Comparison of ENCODE assay signal across 17 cellular contexts in genomic region chr10:101969496-101969895, GRCh38.
DNase-seq lines count a peak whose midpoint lies in the region; ATAC-seq, FAIRE-seq and TF ChIP-seq lines count a peak whose summit lies in the region.
"Had no signal": no experiment of that assay in that cellular context is flagged by ENCODE, and none has a peak within 500 bp of the region (broad histone marks: within the 10 kb centered on the region; RNA-seq: fewer than 3 reads in every experiment).

No MANE protein-coding gene starts in this region.

- H3K4me3 ChIP-seq in GM12878 (0 out of 2 replicates have a peak overlapping the region, but pooled peaks have one; percentile 23), coronary artery (no peak overlapping the region)
- H3K4me3 ChIP-seq: GM23338, left lung had no signal

- TF ChIP-seq CTCF in GM12878 (IDR thresholded peaks at IDR 0.05 in 2 of 3, conservative IDR thresholded peaks at IDR 0.05 in 1 of 3; ENCODE audit: control insufficient read depth in 2 of 3, extremely low read depth in 1 of 3, insufficient read depth in 1 of 3, low read depth in 3 of 3, low read length in 3 of 3) (no peak), coronary artery (IDR thresholded peaks at IDR 0.05) (no peak)

- in situ Hi-C loops in GM12878 (cut with MboI), result no loop called here

- SMC1A ChIA-PET in GM12878 (lab: Charles Lee; ENCODE audit: uncharacterized antibody, unreplicated experiment), result interaction anchor here (0.7 to 12.4 kb wide), 18 partner anchors 9 to 132 kb away, joined by 3 to 298 read pairs (median 8); no protein-coding TSS in a partner anchor

- ATAC-seq in stimulated activated naive CD8-positive, alpha-beta T cell treated with anti-CD3 and anti-CD28 coated beads, Interleukin-15, amount 100 ng/mL, for 72 hours, result no peak
- ATAC-seq in GM12878 (peak; percentile 17), GM18511 (IDR thresholded peaks at IDR 0.05; ENCODE audit: unreplicated experiment) (no peak)
- ATAC-seq: GM23338, left lung, PC-3 had no signal

- H3K9me3 Mint-ChIP-seq in stimulated activated naive CD8-positive, alpha-beta T cell treated with anti-CD3 and anti-CD28 coated beads, Interleukin-15, Interleukin-2, amounts not matched to agents 100 ng/mL and 50 ng/mL, for 24 hours, result no peaks in the 10 kb centered on the region
- no peaks in the 10 kb centered on the region for H3K9me3 Mint-ChIP-seq in stimulated activated naive CD8-positive, alpha-beta T cell treated with anti-CD3 and anti-CD28 coated beads, Interleukin-15, amount 100 ng/mL, for 72 hours
- H3K9me3 Mint-ChIP-seq: GM23338, nephron had no signal

- peaks cover 9% of the 10 kb centered on the region for H3K79me2 ChIP-seq in GM12878 (ENCODE audit: control insufficient read depth, insufficient read depth, low read length)

- CTCF ChIA-PET in GM12878 (lab: Yijun Ruan, JAX), result interaction anchor here (0.6 to 8.3 kb wide), 19 partner anchors 10 to 238 kb away, joined by 3 to 73 read pairs (median 6); no protein-coding TSS in a partner anchor

- DNase-seq in stimulated activated naive CD8-positive, alpha-beta T cell treated with anti-CD3 and anti-CD28 coated beads, Interleukin-15, amount 100 ng/mL, for 72 hours, result no peak
- no peak for DNase-seq in GM12878 (ENCODE audit: low read depth, low spot score)
- DNase-seq in coronary artery (ENCODE audit: low spot score), result no peak
- no peak for DNase-seq in NCI-H2171 treated with DMSO at 0.1 percent for 48 hours (lab: John Stamatoyannopoulos, UW)
- DNase-seq: cerebellar nuclear complex, DMS53, left lung, NCI-H1694 treated with DMSO at 0.1 percent for 48 hours, NCI-H446 treated with DMSO at 0.1 percent for 48 hours, PC-3, SK-N-SH had no signal

- no peak for TF ChIP-seq RAD21 in GM12878 (IDR thresholded peaks at IDR 0.05; ENCODE audit: insufficient read depth, low read depth, low read length)

- H3K27me3 ChIP-seq in GM12878 (replicated peaks in 1 of 2; ENCODE audit: control insufficient read depth in 2 of 2, insufficient read depth in 2 of 2, low read length in 1 of 2), result no peaks in the 10 kb centered on the region
- H3K27me3 ChIP-seq: left lung had no signal

- no peak for TF ChIP-seq EP300 in GM12878 (IDR thresholded peaks at IDR 0.05; ENCODE audit: borderline replicate concordance in 1 of 2, control insufficient read depth in 1 of 2, low read depth in 2 of 2, low read length in 2 of 2)

- peaks cover 86% of the 10 kb centered on the region for H3K4me1 ChIP-seq in GM12878 (ENCODE audit: control insufficient read depth, insufficient read depth, low read length)

- intact Hi-C loops in GM12878 (cut with micrococcal nuclease; ENCODE audit: unreplicated experiment), result loop anchor here (1.0 to 2.0 kb wide), 2 partner anchors 32 to 67 kb away; no protein-coding TSS in a partner anchor

- RAD21 ChIA-PET in GM12878 (lab: Charles Lee; ENCODE audit: unreplicated experiment), result interaction anchor here (0.7 to 7.7 kb wide), 18 partner anchors 10 to 399 kb away, joined by 3 to 68 read pairs (median 4); no protein-coding TSS in a partner anchor

- no peak for TF ChIP-seq POLR2A in GM12878 (IDR thresholded peaks at IDR 0.05; ENCODE audit: low read depth, low read length)

- WGBS in GM12878 (ENCODE audit: insufficient coverage, insufficient replicate concordance, low lambda C conversion rate, missing lambda C conversion rate), result 0% methylated on average over 3 of the region's 3 CpGs

- H3K4me2 ChIP-seq in GM12878 (ENCODE audit: control insufficient read depth, insufficient read depth), result peak overlapping the region; percentile 86
- H3K4me2 ChIP-seq: GM23338, SK-N-SH had no signal

- POLR2A ChIA-PET in GM12878 (lab: Charles Lee), result interaction anchor here (0.9 to 7.4 kb wide), 14 partner anchors 9 to 81 kb away, joined by 3 to 67 read pairs (median 6); no protein-coding TSS in a partner anchor

- peaks cover 57% of the 10 kb centered on the region for H3K36me3 Mint-ChIP-seq in stimulated activated naive CD8-positive, alpha-beta T cell treated with anti-CD3 and anti-CD28 coated beads, Interleukin-15, Interleukin-2, amounts not matched to agents 100 ng/mL and 50 ng/mL, for 24 hours (ENCODE audit: low read depth)

- H3K36me3 ChIP-seq in KOPT-K1 (ENCODE audit: insufficient read depth, low read length) (peaks cover 35% of the 10 kb centered on the region), GM12878 (ENCODE audit: control insufficient read depth in 2 of 2, insufficient read depth in 2 of 2, low read length in 1 of 2) (peaks cover 0 to 12% of the 10 kb centered on the region in 2 experiments; a peak in 3 of 4 replicates)

- H3K27ac Mint-ChIP-seq in stimulated activated naive CD8-positive, alpha-beta T cell treated with anti-CD3 and anti-CD28 coated beads, Interleukin-15, Interleukin-2, amounts not matched to agents 100 ng/mL and 50 ng/mL, for 24 hours, result peak overlapping the region; percentile 57
- peak overlapping the region in 1 of 2 donors; percentile 67 for H3K27ac Mint-ChIP-seq in stimulated activated naive CD8-positive, alpha-beta T cell treated with anti-CD3 and anti-CD28 coated beads, Interleukin-15, amount 100 ng/mL, for 72 hours
- H3K27ac Mint-ChIP-seq: GM23338, nephron had no signal

- H3K9ac ChIP-seq in GM12878 (ENCODE audit: control insufficient read depth, insufficient read depth, low read length), result peak overlapping the region; percentile 73
- H3K9ac ChIP-seq: SK-N-SH had no signal

- no peak for FAIRE-seq in GM12878 (lab: Jason Lieb, UNC)
- FAIRE-seq: endometrium had no signal

- H4K20me1 ChIP-seq in GM12878 (ENCODE audit: control insufficient read depth, insufficient read depth), result no peaks in the 10 kb centered on the region

- TSS peak; percentile 80 for BruUV-seq in GM12878 (replicated peaks; lab: Mats Ljungman, UMichigan)

- no peak overlapping the region for H3K4me3 Mint-ChIP-seq in stimulated activated naive CD8-positive, alpha-beta T cell treated with anti-CD3 and anti-CD28 coated beads, Interleukin-15, Interleukin-2, amounts not matched to agents 100 ng/mL and 50 ng/mL, for 24 hours
- no peak overlapping the region for H3K4me3 Mint-ChIP-seq in stimulated activated naive CD8-positive, alpha-beta T cell treated with anti-CD3 and anti-CD28 coated beads, Interleukin-15, amount 100 ng/mL, for 72 hours
- H3K4me3 Mint-ChIP-seq: GM23338, nephron had no signal

- H3K9me3 ChIP-seq in KOPT-K1 (ENCODE audit: insufficient read depth, low read length, poor library complexity, severe bottlenecking), result no peaks in the 10 kb centered on the region
- H3K9me3 ChIP-seq in GM12878 (replicated peaks; ENCODE audit: control insufficient read depth, insufficient read depth, low read length), result no peaks in the 10 kb centered on the region
- H3K9me3 ChIP-seq: left lung, SK-N-SH had no signal

- H2AFZ ChIP-seq in GM12878 (ENCODE audit: control insufficient read depth, low read depth, low read length), result no peak overlapping the region; the same call in 1 of the 2 replicates
- H2AFZ ChIP-seq: GM23338 had no signal

- H3K4me1 Mint-ChIP-seq in stimulated activated naive CD8-positive, alpha-beta T cell treated with anti-CD3 and anti-CD28 coated beads, Interleukin-15, Interleukin-2, amounts not matched to agents 100 ng/mL and 50 ng/mL, for 24 hours (ENCODE audit: low read depth), result peaks cover 57% of the 10 kb centered on the region
- peaks cover 44% of the 10 kb centered on the region for H3K4me1 Mint-ChIP-seq in stimulated activated naive CD8-positive, alpha-beta T cell treated with anti-CD3 and anti-CD28 coated beads, Interleukin-15, amount 100 ng/mL, for 72 hours

- H3K27ac ChIP-seq in KOPT-K1 (ENCODE audit: low read depth, low read length, poor library complexity, severe bottlenecking) (peak overlapping the region; percentile 6), GM12878 (ENCODE audit: control insufficient read depth, insufficient read depth) (peak overlapping the region; percentile 99), coronary artery (no peak overlapping the region)

- no peaks in the 10 kb centered on the region for H3K27me3 Mint-ChIP-seq in stimulated activated naive CD8-positive, alpha-beta T cell treated with anti-CD3 and anti-CD28 coated beads, Interleukin-15, Interleukin-2, amounts not matched to agents 100 ng/mL and 50 ng/mL, for 24 hours
- H3K27me3 Mint-ChIP-seq in stimulated activated naive CD8-positive, alpha-beta T cell treated with anti-CD3 and anti-CD28 coated beads, Interleukin-15, amount 100 ng/mL, for 72 hours, result no peaks in the 10 kb centered on the region

TF ChIP-seq in GM12878, 131 proteins besides CTCF, POLR2A, EP300 and RAD21 (continues in another document):
- TF ChIP-seq MTA3 (IDR thresholded peaks at IDR 0.05; ENCODE audit: borderline replicate concordance, low read length) (0 out of 2 replicates have a peak, but pooled peaks have one; percentile 14), STAT1 (conservative IDR thresholded peaks at IDR 0.05) (no peak), HDGF (IDR thresholded peaks at IDR 0.05) (no peak), ZNF687 (IDR thresholded peaks at IDR 0.05) (peak; percentile 1; the same call in 1 of the 2 replicates), BHLHE40 (IDR thresholded peaks at IDR 0.05; ENCODE audit: borderline replicate concordance in 1 of 2, low read depth in 2 of 2, low read length in 1 of 2) (no peak), ZNF622 (IDR thresholded peaks at IDR 0.05) (no peak)

Comparison
In these comparisons a context has a peak if more than half of its experiments do, and no peak if none do; other contexts are left out.
1. H3K27ac ChIP-seq: peak in KOPT-K1 (single experiment) and GM12878 (single experiment); none in coronary artery (0 of 2).